Comparison of ENCODE assay signal across 7 cellular contexts in genomic region chr9:120742951-120743416, GRCh38. TPM values are rescaled to one million over a fixed set of nuclear protein-coding genes. Genes with fewer than 3 reads are reported as not detected.
A peak's percentile ranks its signal among the peaks of the same experiment; 100 is the strongest.
DNase-seq lines count a peak whose midpoint lies in the region; ATAC-seq and TF ChIP-seq lines count a peak whose summit lies in the region.

No MANE protein-coding gene starts in this region.

- ATAC-seq in HG03342 (IDR thresholded peaks at IDR 0.05; ENCODE audit: unreplicated experiment) (no peak), GM21367 (IDR thresholded peaks at IDR 0.05; ENCODE audit: unreplicated experiment) (no peak)

- no peak overlapping the region for H3K4me3 ChIP-seq in NT2/D1 (ENCODE audit: insufficient read length, low read depth)

- DNase-seq in DMS53 (lab: John Stamatoyannopoulos, UW) (peak; percentile 80), GM20000 (ENCODE audit: low spot score) (peak; percentile 80), NT2/D1 (ENCODE audit: low read depth, low spot score) (peak; percentile 25), dermis microvascular lymphatic vessel endothelial cell (ENCODE audit: low read depth in 2 of 2) (peak; percentile 36 to 53), nephron progenitor cell (peak; percentile 7)

- no peaks in the 10 kb centered on the region for H3K27me3 ChIP-seq in NT2/D1 (ENCODE audit: insufficient read depth, insufficient read length)

- no peak overlapping the region for H3K4me3 Mint-ChIP-seq in nephron progenitor cell

- no peaks in the 10 kb centered on the region for H3K36me3 Mint-ChIP-seq in nephron progenitor cell (ENCODE audit: low read depth)

- H3K4me1 Mint-ChIP-seq in nephron progenitor cell = no peaks in the 10 kb centered on the region

- no peaks in the 10 kb centered on the region for H3K4me1 ChIP-seq in NT2/D1 (ENCODE audit: insufficient read depth, insufficient read length)

- peaks cover 4% of the 10 kb centered on the region; the same call in 1 of the 2 replicates for H3K9me3 ChIP-seq in NT2/D1 (ENCODE audit: insufficient read depth, low read length)

- H3K27me3 Mint-ChIP-seq in nephron progenitor cell (ENCODE audit: low read depth, poor library complexity) = peaks cover 8% of the 10 kb centered on the region

- no peak overlapping the region for H3K27ac Mint-ChIP-seq in nephron progenitor cell

- H3K9ac ChIP-seq in NT2/D1 (ENCODE audit: insufficient read length, low read depth) = no peak overlapping the region

- H3K9me3 Mint-ChIP-seq in nephron progenitor cell = peaks cover 16% of the 10 kb centered on the region

- H3K36me3 ChIP-seq in NT2/D1 (ENCODE audit: insufficient read depth, insufficient read length, low read length) = no peaks in the 10 kb centered on the region

- TF ChIP-seq CTCF in GM20000 (IDR thresholded peaks at IDR 0.05; ENCODE audit: extremely low read depth, missing control alignments) (peak; percentile 30), nephron progenitor cell (IDR thresholded peaks at IDR 0.05) (peak; percentile 73)

RNA-seq across cellular contexts. Expression of gene MEGF9, which starts 28.7 kb away (rescaled TPM):
- 3.7 and 5.7 TPM in 2 replicates for total RNA-seq in dermis microvascular lymphatic vessel endothelial cell

RNA-seq across cellular contexts. Expression of gene FBXW2, which starts 50.2 kb away (rescaled TPM):
- total RNA-seq in dermis microvascular lymphatic vessel endothelial cell = 25.7 and 30.2 TPM in 2 replicates

Comparison
In these comparisons a context has a peak if more than half of its experiments do, and no peak if none do; other contexts are left out.
1. DNase-seq: peak in every context shown above with its lines; median percentile 80 in DMS53; 80 in GM20000; 44 in dermis microvascular lymphatic vessel endothelial cell; 25 in NT2/D1; 7 in nephron progenitor cell.